8 cellular contexts compared by ENCODE assay signal in the genomic region with DNA sequence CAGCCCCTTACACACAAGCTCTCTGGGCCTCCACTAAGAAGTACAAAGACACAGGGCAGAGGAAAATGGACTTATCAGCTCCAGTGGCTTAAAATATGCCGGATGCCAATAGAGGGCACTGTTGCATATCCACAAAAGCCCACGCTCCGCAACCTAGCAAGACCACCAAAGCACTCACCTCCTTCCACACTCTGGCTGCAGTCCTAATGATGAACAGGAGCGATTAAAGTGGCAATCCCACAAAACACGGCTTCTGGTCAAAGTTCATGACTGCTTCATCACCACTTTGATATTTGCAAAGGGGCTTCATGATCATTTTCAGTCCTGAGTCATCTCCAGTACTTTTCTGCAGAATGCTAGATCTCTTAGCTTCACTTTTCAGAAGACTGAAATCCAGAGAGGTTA.
DNase-seq lines count a peak whose midpoint lies in the region; ATAC-seq and TF ChIP-seq lines count a peak whose summit lies in the region.

No MANE protein-coding gene starts in this region.

- in situ Hi-C loops in KBM-7 (cut with MboI; ENCODE audit: low pct_unique_long_range_greater_than_20kb, low sequenced_read_pairs), result no loop called here

- no peak overlapping the region for H3K27ac ChIP-seq in thyroid gland

- TF ChIP-seq CTCF in thyroid gland (IDR thresholded peaks at IDR 0.05), result peak in 4 of 6 experiments; percentile 23 to 49 (median 44)

- peak; percentile 65 for DNase-seq in DMS 273 (lab: John Stamatoyannopoulos, UW; ENCODE audit: unreplicated experiment)
- no peak for DNase-seq in DMS 273 treated with DMSO at 0.1 percent for 48 hours (lab: John Stamatoyannopoulos, UW)
- DNase-seq in KBM-7, result peak; percentile 52
- peak in 1 of 3 donors; percentile 34 for DNase-seq in immature natural killer cell
- peak; percentile 41 to 45 for DNase-seq in thyroid gland

- H3K27me3 ChIP-seq in thyroid gland, result no peaks in the 10 kb centered on the region

- H3K9me3 Mint-ChIP-seq in activated T-helper 17 cell treated with anti-CD3 and anti-CD28 coated beads, Interleukin-2, amount 50 U/mL, for 72 hours, result no peaks in the 10 kb centered on the region
- no peaks in the 10 kb centered on the region for H3K9me3 Mint-ChIP-seq in immature natural killer cell

- H3K36me3 ChIP-seq in thyroid gland, result no peaks in the 10 kb centered on the region

- no peaks in the 10 kb centered on the region for H3K9me3 ChIP-seq in thyroid gland

- intact Hi-C loops in thyroid gland (cut with DNase I), result no loop called here

- peak; percentile 12 for ATAC-seq in activated T-helper 17 cell treated with anti-CD3 and anti-CD28 coated beads, Interleukin-2, amount 50 U/mL, for 72 hours (replicated peaks)
- ATAC-seq in HG03097 (IDR thresholded peaks at IDR 0.05; ENCODE audit: low FRiP score, unreplicated experiment) (no peak), GM19324 (IDR thresholded peaks at IDR 0.05; ENCODE audit: low FRiP score, unreplicated experiment) (no peak)

- H3K4me1 Mint-ChIP-seq in activated T-helper 17 cell treated with anti-CD3 and anti-CD28 coated beads, Interleukin-2, amount 50 U/mL, for 72 hours, result peaks cover 68% of the 10 kb centered on the region
- H3K4me1 Mint-ChIP-seq in immature natural killer cell, result peaks cover 91 to 100% of the 10 kb centered on the region in 2 donors

- TF ChIP-seq POLR2A in thyroid gland (IDR thresholded peaks at IDR 0.05), result no peak

- WGBS in thyroid gland, 2 donors, result 33 to 44% methylated on average over 5 of the region's 5 CpGs

- no peak overlapping the region for H3K4me3 ChIP-seq in thyroid gland (replicated peaks in 1 of 3)

- H3K27ac Mint-ChIP-seq in activated T-helper 17 cell treated with anti-CD3 and anti-CD28 coated beads, Interleukin-2, amount 50 U/mL, for 72 hours, result peak overlapping the region; percentile 97
- peak overlapping the region in 5 of 6 donors; percentile 75 to 98 (median 95) for H3K27ac Mint-ChIP-seq in immature natural killer cell

- no peaks in the 10 kb centered on the region for H3K27me3 Mint-ChIP-seq in activated T-helper 17 cell treated with anti-CD3 and anti-CD28 coated beads, Interleukin-2, amount 50 U/mL, for 72 hours
- peaks cover 5 to 8% (median 6%) of the 10 kb centered on the region in 3 donors for H3K27me3 Mint-ChIP-seq in immature natural killer cell (ENCODE audit: low read depth in 3 of 3)

- no peaks in the 10 kb centered on the region for H3K4me1 ChIP-seq in thyroid gland

- H3K36me3 Mint-ChIP-seq in activated T-helper 17 cell treated with anti-CD3 and anti-CD28 coated beads, Interleukin-2, amount 50 U/mL, for 72 hours (ENCODE audit: low read depth), result peaks cover 16% of the 10 kb centered on the region
- no peaks in the 10 kb centered on the region for H3K36me3 Mint-ChIP-seq in immature natural killer cell

- H3K4me3 Mint-ChIP-seq in activated T-helper 17 cell treated with anti-CD3 and anti-CD28 coated beads, Interleukin-2, amount 50 U/mL, for 72 hours, result peak overlapping the region; percentile 78
- H3K4me3 Mint-ChIP-seq in immature natural killer cell, result peak overlapping the region in 4 of 5 donors; percentile 29 to 70 (median 39)
